Comparison of ENCODE assay signal across 8 cellular contexts in the genomic region with DNA sequence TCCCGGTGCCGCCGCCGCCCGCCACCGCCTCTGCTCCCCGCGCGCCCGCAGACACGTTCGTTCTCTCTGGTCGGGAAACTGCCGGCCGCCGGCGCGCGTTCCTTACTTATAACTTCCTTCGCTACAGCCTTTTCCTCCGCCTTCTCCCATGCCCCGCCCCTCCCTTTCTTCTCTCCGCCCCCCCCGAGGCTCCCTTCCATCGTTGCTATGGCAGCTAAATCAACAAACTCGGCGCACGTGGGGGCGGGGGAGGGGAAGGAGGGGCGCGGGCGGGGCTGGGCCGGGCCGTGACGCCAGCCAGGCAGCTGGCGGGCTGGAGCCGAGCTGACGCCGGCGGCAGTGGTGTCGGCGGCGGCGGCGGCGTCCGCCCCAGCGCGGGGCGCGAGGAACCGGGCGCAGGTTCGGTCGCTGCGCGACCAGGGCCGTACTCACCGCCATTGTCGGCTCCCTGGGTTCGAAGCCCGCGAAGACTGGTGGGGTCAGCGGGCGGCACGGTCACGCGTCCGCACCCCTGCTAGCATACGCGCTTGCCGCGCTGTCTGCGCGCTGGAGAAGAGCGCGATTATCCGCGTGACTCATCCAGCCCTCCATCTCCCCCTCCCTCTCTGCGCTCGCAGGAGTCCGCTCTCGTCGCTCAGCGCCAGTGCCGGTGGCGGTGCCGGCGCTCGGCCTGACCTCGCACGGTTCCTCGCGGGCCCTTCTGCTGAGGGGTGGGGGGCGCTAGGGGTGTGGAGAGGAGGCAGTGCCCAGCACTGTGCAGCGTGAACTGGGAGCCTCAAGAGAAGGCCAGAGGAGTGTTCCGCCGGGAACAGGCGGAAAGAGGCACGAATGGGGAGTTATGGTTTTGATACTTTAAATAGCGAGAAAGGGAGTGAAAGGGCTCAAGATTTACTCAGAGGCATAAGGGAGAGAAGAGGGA. TPM values are rescaled to one million over a fixed set of nuclear protein-coding genes. Genes with fewer than 3 reads are reported as not detected.
DNase-seq lines count a peak whose midpoint lies in the region; ATAC-seq and TF ChIP-seq lines count a peak whose summit lies in the region.

A gene (minus strand): TSS at position 83 of the 919 bp plus-strand sequence. CDS start 597 bp downstream, outside the sequence.

- H3K27ac ChIP-seq in colonic mucosa, result peak within 1 kb of the TSS; percentile 90

- H3K4me3 ChIP-seq in colonic mucosa, result peak within 1 kb of the TSS; percentile 60

- no peaks in the 10 kb centered on the region for H3K9me3 ChIP-seq in colonic mucosa

- intact Hi-C loops in colonic mucosa (cut with DNase I), result loop anchor here (5.0 to 10.0 kb wide), 4 partner anchors 92 to 485 kb away; no protein-coding TSS in a partner anchor

- no peaks in the 10 kb centered on the region for H3K4me1 ChIP-seq in colonic mucosa

- no peak for TF ChIP-seq CTCF in colonic mucosa (IDR thresholded peaks at IDR 0.05)

- ATAC-seq in GM18520 (IDR thresholded peaks at IDR 0.05; ENCODE audit: unreplicated experiment) (peak; percentile 42), HG03060 (IDR thresholded peaks at IDR 0.05; ENCODE audit: low read depth, unreplicated experiment) (peak; percentile 52)

- H3K27me3 ChIP-seq in colonic mucosa, result no peaks in the 10 kb centered on the region

- DNase-seq in NCI-H2196 (lab: John Stamatoyannopoulos, UW; ENCODE audit: unreplicated experiment), result peak; percentile 91
- peak; percentile 24 for DNase-seq in activated CD4-positive, alpha-beta T cell treated with anti-CD3 and anti-CD28 coated beads for 1 hour
- peak; percentile 95 for DNase-seq in colonic mucosa
- DNase-seq in kidney tubule cell (ENCODE audit: low spot score), result peak; percentile 93
- DNase-seq in stimulated activated CD4-positive, alpha-beta T cell treated with anti-CD3 and anti-CD28 coated beads, Interleukin-12 subunit alpha, Interleukin-12 subunit beta, amount 100 ng/mL, for 4 hours, result peak; percentile 58
- no peak for DNase-seq in cerebellar nuclear complex (lab: John Stamatoyannopoulos, UW)

- peak within 1 kb of the TSS; percentile 99 for H3K9ac ChIP-seq in colonic mucosa (ENCODE audit: low read depth in 2 of 2, low read length in 2 of 2)

- H3K36me3 ChIP-seq in colonic mucosa, result no peaks in the 10 kb centered on the region

RNA-seq across cellular contexts. Expression of the gene that starts here (rescaled TPM):
- 100 to 1,000 TPM; 209 to 398 TPM for total RNA-seq in colonic mucosa

Comparison
In these comparisons a context has a peak if more than half of its experiments do, and no peak if none do; other contexts are left out.
1. DNase-seq: peak in NCI-H2196 (single experiment), activated CD4-positive, alpha-beta T cell treated with anti-CD3 and anti-CD28 coated beads for 1 hour (single experiment), colonic mucosa (single experiment), kidney tubule cell (single experiment) and stimulated activated CD4-positive, alpha-beta T cell treated with anti-CD3 and anti-CD28 coated beads, Interleukin-12 subunit alpha, Interleukin-12 subunit beta, amount 100 ng/mL, for 4 hours (single experiment); none in cerebellar nuclear complex (0 of 2).